Comparison of ENCODE assay signal across 8 cellular contexts in the genomic region with DNA sequence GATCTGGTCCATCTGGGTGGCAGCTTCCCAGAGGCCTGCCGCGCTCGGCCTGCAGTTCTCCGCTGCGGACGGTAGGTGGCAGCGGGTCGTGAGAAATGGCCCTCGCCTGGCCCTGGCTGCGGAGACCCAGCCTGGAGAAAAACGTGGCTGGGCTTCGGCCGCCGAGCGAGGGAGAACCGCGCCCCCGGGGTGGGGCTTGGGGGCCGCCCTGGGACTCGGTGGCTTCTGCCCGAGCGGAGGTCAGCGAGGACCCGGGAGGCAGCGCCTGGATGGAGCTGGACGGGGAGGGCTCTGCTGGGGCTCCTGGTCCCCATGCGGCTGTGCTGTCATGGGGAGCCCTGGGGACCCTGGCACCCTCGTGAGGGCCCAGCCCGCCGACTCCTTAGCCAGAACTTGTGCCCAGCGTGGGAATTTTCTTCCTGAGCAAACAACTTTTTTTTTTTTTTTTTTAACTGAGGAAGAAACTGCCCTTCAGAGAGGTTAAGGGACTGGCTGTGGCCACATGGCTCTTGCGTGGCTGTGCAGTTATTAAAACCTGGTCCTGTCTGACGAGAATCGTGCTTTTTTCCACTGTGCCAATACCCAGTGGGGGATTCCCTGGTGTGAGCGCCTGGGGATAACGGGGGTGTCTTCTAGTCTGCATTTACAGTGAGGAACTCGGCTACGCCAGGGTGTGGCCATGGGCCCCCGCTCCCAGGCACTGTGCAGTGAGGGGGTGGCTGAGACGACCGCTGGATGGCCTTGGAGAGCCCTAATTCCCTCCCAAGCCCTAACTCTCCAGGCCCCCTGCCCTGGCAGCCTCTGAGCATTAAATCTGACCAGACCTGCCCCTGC.
DNase-seq lines count a peak whose midpoint lies in the region; ATAC-seq and TF ChIP-seq lines count a peak whose summit lies in the region.

No MANE protein-coding gene starts in this region.

- intact Hi-C loops in CD4-positive, alpha-beta T cell (cut with DNase I, micrococcal nuclease), result loop anchor here in 1 of 2 experiments (5.0 kb wide), 1 partner anchor 962 kb away; no protein-coding TSS in a partner anchor

- H3K27me3 ChIP-seq in CD4-positive, alpha-beta T cell (ENCODE audit: control insufficient read depth, insufficient read depth, low read length), result no peaks in the 10 kb centered on the region
- no peaks in the 10 kb centered on the region for H3K27me3 ChIP-seq in endocrine pancreas (ENCODE audit: control insufficient read depth, insufficient read depth, low read length)
- no peaks in the 10 kb centered on the region for H3K27me3 ChIP-seq in mesendoderm (ENCODE audit: insufficient read depth, low read length, poor library complexity)

- WGBS in mesendoderm (ENCODE audit: extremely low coverage, insufficient coverage, low lambda C conversion rate), result no CpG with 5 or more reads among the region's 41 CpGs

- H3K27ac Mint-ChIP-seq in CD4-positive, alpha-beta T cell, result no peak overlapping the region

- H4K5ac ChIP-seq in mesendoderm (ENCODE audit: low read length), result no peak overlapping the region

- H3K4ac ChIP-seq in mesendoderm (ENCODE audit: low read depth, low read length), result peak overlapping the region; percentile 84

- peak overlapping the region; percentile 60 for H3K9ac ChIP-seq in endocrine pancreas (ENCODE audit: control insufficient read depth, insufficient read depth, low read length)
- peak overlapping the region; percentile 61 for H3K9ac ChIP-seq in mesendoderm (ENCODE audit: low read length)

- H3K79me1 ChIP-seq in mesendoderm (ENCODE audit: low read length), result no peaks in the 10 kb centered on the region

- peak overlapping the region; percentile 56 for H3K4me2 ChIP-seq in mesendoderm (ENCODE audit: low read length)

- H3K23ac ChIP-seq in mesendoderm (ENCODE audit: low read length), result no peak overlapping the region

- H3K4me3 ChIP-seq in endocrine pancreas (ENCODE audit: control insufficient read depth, insufficient read depth, low read length) (no peak overlapping the region), mesendoderm (ENCODE audit: low read length) (no peak overlapping the region)

- H3K36me3 ChIP-seq in endocrine pancreas (ENCODE audit: control insufficient read depth, insufficient read depth, low read length) (no peaks in the 10 kb centered on the region), mesendoderm (ENCODE audit: control insufficient read depth, insufficient read depth, low read length) (no peaks in the 10 kb centered on the region)

- H3K4me3 Mint-ChIP-seq in CD4-positive, alpha-beta T cell, result no peak overlapping the region

- no peaks in the 10 kb centered on the region for H3K9me3 Mint-ChIP-seq in CD4-positive, alpha-beta T cell

- no peak overlapping the region for H2BK5ac ChIP-seq in mesendoderm (ENCODE audit: low read length)

- peak overlapping the region; percentile 91 for H3K18ac ChIP-seq in mesendoderm (ENCODE audit: low read length)

- no peak overlapping the region for H2AK5ac ChIP-seq in mesendoderm (ENCODE audit: low read length)

- H3K4me1 Mint-ChIP-seq in CD4-positive, alpha-beta T cell (ENCODE audit: low read depth), result peaks cover 6% of the 10 kb centered on the region

- CTCF ChIA-PET in CD4-positive, alpha-beta T cell (lab: Charles Lee), result interaction anchor here (1.2 kb wide), 1 partner anchor 9 kb away, joined by 3 read pairs; no protein-coding TSS in a partner anchor

- H3K27me3 Mint-ChIP-seq in CD4-positive, alpha-beta T cell, result peaks cover 50% of the 10 kb centered on the region

- DNase-seq in CD4-positive, alpha-beta T cell, result peak; percentile 24 to 65 (median 50)
- DNase-seq in NCI-H82 (lab: John Stamatoyannopoulos, UW), result peak; percentile 90
- peak; percentile 7 to 40 for DNase-seq in activated CD8-positive, alpha-beta memory T cell treated with anti-CD3 and anti-CD28 coated beads for 4 hours (ENCODE audit: low read depth in 2 of 2)
- DNase-seq in mesendoderm, result peak; percentile 96
- DNase-seq in stimulated activated CD8-positive, alpha-beta memory T cell treated with anti-CD3 and anti-CD28 coated beads, Interleukin-12 subunit alpha, Interleukin-12 subunit beta, amount 100 ng/mL, for 24 hours (ENCODE audit: extremely low read depth), result peak; percentile 23

- peak; percentile 88 for ATAC-seq in CD4-positive, alpha-beta T cell (ENCODE audit: poor library complexity)
- ATAC-seq in GM19395 (IDR thresholded peaks at IDR 0.05; ENCODE audit: unreplicated experiment) (peak; percentile 99), HG03520 (IDR thresholded peaks at IDR 0.05; ENCODE audit: unreplicated experiment) (peak; percentile 97)

- POLR2A ChIA-PET in CD4-positive, alpha-beta T cell (lab: Charles Lee), result no interaction called here

- TF ChIP-seq CTCF in CD4-positive, alpha-beta T cell (IDR thresholded peaks at IDR 0.05), result peak; percentile 62

- H3K36me3 Mint-ChIP-seq in CD4-positive, alpha-beta T cell (ENCODE audit: low read depth), result no peaks in the 10 kb centered on the region

- H3K56ac ChIP-seq in mesendoderm (ENCODE audit: low read length), result peak overlapping the region; percentile 88

- H4K8ac ChIP-seq in mesendoderm (ENCODE audit: low read depth, low read length), result no peak overlapping the region

- H3K79me2 ChIP-seq in mesendoderm (ENCODE audit: control insufficient read depth, insufficient read depth, low read length), result no peaks in the 10 kb centered on the region

- H3K27ac ChIP-seq in CD4-positive, alpha-beta T cell (ENCODE audit: low read depth, low read length), result no peak overlapping the region
- no peak overlapping the region for H3K27ac ChIP-seq in mesendoderm (ENCODE audit: low read depth, low read length)

- H2BK120ac ChIP-seq in mesendoderm (ENCODE audit: low read depth, low read length), result peak overlapping the region; percentile 61

- no peaks in the 10 kb centered on the region for H3K4me1 ChIP-seq in endocrine pancreas (ENCODE audit: control insufficient read depth, insufficient read depth, low read length)
- peaks cover 2% of the 10 kb centered on the region for H3K4me1 ChIP-seq in mesendoderm (ENCODE audit: control insufficient read depth, low read depth, low read length)

- H3K9me3 ChIP-seq in CD4-positive, alpha-beta T cell (ENCODE audit: control insufficient read depth, low read length), result no peaks in the 10 kb centered on the region
- no peaks in the 10 kb centered on the region for H3K9me3 ChIP-seq in endocrine pancreas (ENCODE audit: control insufficient read depth, low read length)

- H2BK15ac ChIP-seq in mesendoderm (replicated peaks; ENCODE audit: low read depth), result peak overlapping the region; percentile 86

Comparison
In these comparisons a context has a peak if more than half of its experiments do, and no peak if none do; other contexts are left out.
1. DNase-seq: peak in every context shown above with its lines; median percentile 96 in mesendoderm; 90 in NCI-H82; 50 in CD4-positive, alpha-beta T cell; 24 in activated CD8-positive, alpha-beta memory T cell treated with anti-CD3 and anti-CD28 coated beads for 4 hours; 23 in stimulated activated CD8-positive, alpha-beta memory T cell treated with anti-CD3 and anti-CD28 coated beads, Interleukin-12 subunit alpha, Interleukin-12 subunit beta, amount 100 ng/mL, for 24 hours.